In the genomic region with DNA sequence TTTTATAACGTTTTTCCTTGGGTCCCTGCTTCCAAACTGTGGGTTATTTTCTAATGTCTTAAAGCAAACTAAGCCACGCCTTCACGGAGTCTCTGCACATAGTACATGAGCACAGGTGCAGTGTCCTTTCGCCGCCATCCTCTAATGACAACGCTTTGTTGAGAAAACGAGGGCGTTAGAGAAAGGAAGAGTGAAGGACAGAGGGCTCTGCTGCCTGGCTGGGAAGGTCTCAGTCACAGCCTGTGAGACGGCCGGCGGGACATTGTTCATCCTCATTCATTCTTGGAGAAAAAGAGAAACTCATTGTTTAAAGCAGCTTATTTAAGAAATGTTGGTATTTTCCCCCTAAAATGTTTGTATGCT, we compare ENCODE assay signal across 8 cellular contexts. TPM values are rescaled to one million over a fixed set of nuclear protein-coding genes. Genes with fewer than 3 reads are reported as not detected.
DNase-seq lines count a peak whose midpoint lies in the region; ATAC-seq, FAIRE-seq and TF ChIP-seq lines count a peak whose summit lies in the region.

No MANE protein-coding gene starts in this region.

- H3K9me3 ChIP-seq in adrenal gland (replicated peaks in 1 of 3) (no peaks in the 10 kb centered on the region), keratinocyte (ENCODE audit: control insufficient read depth, low read depth, low read length) (no peaks in the 10 kb centered on the region), thyroid gland (no peaks in the 10 kb centered on the region)

- TF ChIP-seq POLR2A in adrenal gland (IDR thresholded peaks at IDR 0.05) (no peak), thyroid gland (IDR thresholded peaks at IDR 0.05) (no peak)

- H3K4me2 ChIP-seq in keratinocyte (ENCODE audit: control insufficient read depth, extremely low read depth, insufficient read depth, low read depth, low read length), result peak overlapping the region; percentile 44

- H3K9me1 ChIP-seq in keratinocyte (ENCODE audit: control insufficient read depth, extremely low read depth, insufficient read depth, low read length), result no peaks in the 10 kb centered on the region

- dilution Hi-C loops in keratinocyte (cut with MboI; ENCODE audit: extremely low pct_ligation_motif_present, low sequenced_read_pairs), result no loop called here

- peak; percentile 53 for DNase-seq in NCI-H82 (lab: John Stamatoyannopoulos, UW)
- no peak for DNase-seq in NCI-H82 treated with DMSO at 0.1 percent for 48 hours (lab: John Stamatoyannopoulos, UW; ENCODE audit: unreplicated experiment)
- no peak for DNase-seq in adrenal gland
- DNase-seq in keratinocyte (ENCODE audit: low read depth, low spot score), result no peak
- peak; percentile 18 to 26 for DNase-seq in thyroid gland
- no peak for DNase-seq in NK-92 treated with Interleukin-12 subunit alpha and Interleukin-12 subunit beta, amount 100 ng/mL, for 24 hours (lab: John Stamatoyannopoulos, UW)
- no peak for DNase-seq in NCI-H2029 treated with DMSO at 0.1 percent for 48 hours (lab: John Stamatoyannopoulos, UW)
- DNase-seq in activated naive CD4-positive, alpha-beta T cell treated with anti-CD3 and anti-CD28 coated beads, Interleukin-2, amount 50 U/mL, for 72 hours (ENCODE audit: low spot score in 2 of 2), result no peak

- no peak for ATAC-seq in activated naive CD4-positive, alpha-beta T cell treated with anti-CD3 and anti-CD28 coated beads, Interleukin-2, amount 50 U/mL, for 72 hours

- H3K36me3 ChIP-seq in adrenal gland (replicated peaks in 1 of 2) (no peaks in the 10 kb centered on the region), keratinocyte (ENCODE audit: control insufficient read depth in 2 of 2, extremely low read depth in 1 of 2, insufficient read depth in 2 of 2, low read length in 2 of 2) (no peaks in the 10 kb centered on the region), thyroid gland (no peaks in the 10 kb centered on the region)

- intact Hi-C loops in adrenal gland (cut with DNase I) (loop anchor here (5.0 to 10.0 kb wide), 3 partner anchors 109 to 218 kb away; no protein-coding TSS in a partner anchor), thyroid gland (cut with DNase I) (loop anchor here (5.0 to 10.0 kb wide), 2 partner anchors 216 to 528 kb away; no protein-coding TSS in a partner anchor)

- no peaks in the 10 kb centered on the region for H4K20me1 ChIP-seq in keratinocyte (ENCODE audit: control insufficient read depth, extremely low read depth, insufficient read depth, low read length)

- no peak for TF ChIP-seq CTCF in adrenal gland (IDR thresholded peaks at IDR 0.05)
- TF ChIP-seq CTCF in keratinocyte (optimal IDR thresholded peaks at IDR 0.05 in 1 of 3, IDR thresholded peaks at IDR 0.05 in 1 of 3, conservative IDR thresholded peaks at IDR 0.05 in 1 of 3; ENCODE audit: extremely low read depth in 1 of 3, insufficient read depth in 2 of 3, low read length in 3 of 3), result no peak
- no peak for TF ChIP-seq CTCF in thyroid gland (IDR thresholded peaks at IDR 0.05)

- H3K9me3 Mint-ChIP-seq in activated naive CD4-positive, alpha-beta T cell treated with anti-CD3 and anti-CD28 coated beads, Interleukin-2, amount 50 U/mL, for 72 hours, result no peaks in the 10 kb centered on the region

- H3K27me3 ChIP-seq in adrenal gland (no peaks in the 10 kb centered on the region), keratinocyte (ENCODE audit: control insufficient read depth, extremely low read depth, insufficient read depth, low read length) (peaks cover 15% of the 10 kb centered on the region), thyroid gland (no peaks in the 10 kb centered on the region)

- H3K36me3 Mint-ChIP-seq in activated naive CD4-positive, alpha-beta T cell treated with anti-CD3 and anti-CD28 coated beads, Interleukin-2, amount 50 U/mL, for 72 hours, result no peaks in the 10 kb centered on the region

- FAIRE-seq in keratinocyte (lab: Jason Lieb, UNC), result no peak

- H2AFZ ChIP-seq in keratinocyte (ENCODE audit: control insufficient read depth, low read length), result peak overlapping the region; percentile 33

- H3K79me2 ChIP-seq in keratinocyte (ENCODE audit: control insufficient read depth, insufficient read depth, low read length), result no peaks in the 10 kb centered on the region

- H3K4me3 ChIP-seq in adrenal gland (peak overlapping the region in 2 of 4 donors; percentile 23 to 34), keratinocyte (ENCODE audit: control insufficient read depth in 2 of 3, extremely low read depth in 1 of 3, insufficient read depth in 2 of 3, low read depth in 1 of 3, low read length in 3 of 3) (no peak overlapping the region), thyroid gland (replicated peaks in 1 of 3) (no peak overlapping the region)

- H3K27ac ChIP-seq in adrenal gland (peak overlapping the region in 3 of 5 donors; percentile 18 to 62 (median 50)), keratinocyte (ENCODE audit: control insufficient read depth, insufficient read depth, low read length) (no peak overlapping the region), thyroid gland (peak overlapping the region in 1 of 3 donors; percentile 13)

- 13 to 28% (median 17%) methylated on average over 11 of the region's 11 CpGs for WGBS in adrenal gland, 4 donors
- WGBS in thyroid gland, 2 donors, result 23 to 30% methylated on average over 11 of the region's 11 CpGs

- no peak overlapping the region for H3K27ac Mint-ChIP-seq in activated naive CD4-positive, alpha-beta T cell treated with anti-CD3 and anti-CD28 coated beads, Interleukin-2, amount 50 U/mL, for 72 hours

- peaks cover 5 to 24% of the 10 kb centered on the region in 2 donors for H3K4me1 ChIP-seq in adrenal gland (replicated peaks in 1 of 2)
- H3K4me1 ChIP-seq in keratinocyte (ENCODE audit: control insufficient read depth, extremely low read depth, insufficient read depth, low read length), result no peaks in the 10 kb centered on the region
- H3K4me1 ChIP-seq in thyroid gland, result peaks cover 0 to 16% of the 10 kb centered on the region in 2 donors

- no peak overlapping the region for H3K9ac ChIP-seq in keratinocyte (ENCODE audit: control insufficient read depth, extremely low read depth, insufficient read depth, low read length)

RNA-seq across cellular contexts. Expression of gene IL17D, which starts 9.5 kb away (rescaled TPM):
- 1 to 10 TPM in 6 of 8 donors, under 1 TPM in 2; 0.47 to 3.1 (median 1.9) TPM for total RNA-seq in adrenal gland
- under 1 TPM; 0.64 to 0.94 (median 0.75) TPM for polyA plus RNA-seq in adrenal gland
- polyA plus RNA-seq in keratinocyte, result 0.07 to 0.09 TPM (median 0.09 TPM) in 3 replicates
- not detected for polyA plus RNA-seq in keratinocyte (2011; ENCODE audit: low read depth)
- 0.10 and 0.12 TPM in 2 replicates for polyA plus RNA-seq in keratinocyte (2011; cell fraction: cytosol; rRNA removed)
- polyA plus RNA-seq in keratinocyte (2011; cell fraction: nucleus; rRNA removed), result 0.05 TPM in 1 of 2 replicates, not detected in the other
- 0.85 and 1.7 TPM in 2 replicates for polyA plus RNA-seq in keratinocyte (2012; ENCODE audit: low replicate concordance)
- not detected in 3 replicates for polyA minus RNA-seq in keratinocyte
- not detected for polyA minus RNA-seq in keratinocyte (2011; cell fraction: cytosol; rRNA and poly(A)+ RNA removed)
- not detected in 2 replicates for polyA minus RNA-seq in keratinocyte (2011; cell fraction: nucleus; rRNA and poly(A)+ RNA removed)
- total RNA-seq in thyroid gland, result 1 to 10 TPM; 2.7 to 6.5 (median 4.8) TPM
- under 1 TPM; 0.16 to 0.41 TPM for total RNA-seq in activated naive CD4-positive, alpha-beta T cell treated with anti-CD3 and anti-CD28 coated beads, Interleukin-2, amount 50 U/mL, for 72 hours

Comparison
In these comparisons a context has a peak if more than half of its experiments do, and no peak if none do; other contexts are left out.
1. DNase-seq: peak in NCI-H82 (single experiment) and thyroid gland (2 of 2); none in NCI-H82 treated with DMSO at 0.1 percent for 48 hours (single experiment), adrenal gland (0 of 7), keratinocyte (single experiment), NK-92 treated with Interleukin-12 subunit alpha and Interleukin-12 subunit beta, amount 100 ng/mL, for 24 hours (single experiment), NCI-H2029 treated with DMSO at 0.1 percent for 48 hours (single experiment) and activated naive CD4-positive, alpha-beta T cell treated with anti-CD3 and anti-CD28 coated beads, Interleukin-2, amount 50 U/mL, for 72 hours (0 of 2).